In the genomic region with DNA sequence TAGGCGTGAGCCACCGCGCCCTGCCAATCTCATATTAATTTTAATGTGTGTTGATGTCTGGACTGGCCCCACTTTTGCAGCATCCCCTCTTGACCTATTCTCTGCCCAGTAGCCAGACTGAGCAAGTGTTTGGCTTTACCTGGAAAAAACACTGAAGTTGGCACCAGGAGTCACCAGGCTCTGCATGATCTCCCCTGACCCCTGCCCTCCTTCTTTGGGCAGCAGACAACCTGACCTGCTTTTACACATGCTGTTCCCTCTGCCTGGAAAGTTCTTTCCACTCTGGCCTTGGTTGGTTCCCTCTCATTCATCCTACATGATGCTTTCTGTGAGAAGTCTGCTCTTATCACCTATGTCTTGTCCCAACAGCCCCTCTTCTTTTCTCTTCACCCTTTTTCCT, we compare ENCODE assay signal across 20 cellular contexts.
DNase-seq lines count a peak whose midpoint lies in the region; ATAC-seq and TF ChIP-seq lines count a peak whose summit lies in the region.
"Had no signal": no experiment of that assay in that cellular context is flagged by ENCODE, and none has a peak within 500 bp of the region (broad histone marks: within the 10 kb centered on the region; RNA-seq: fewer than 3 reads in every experiment).

No MANE protein-coding gene starts in this region.

- POLR2A ChIA-PET in WTC11 (lab: Charles Lee), result no interaction called here

- H3K4me1 Mint-ChIP-seq in activated T-cell treated with anti-CD3 and anti-CD28 coated beads, Interleukin-2, amount 50 U/mL, for 72 hours (ENCODE audit: low read depth), result no peaks in the 10 kb centered on the region
- H3K4me1 Mint-ChIP-seq in WTC11, result 0 out of 2 replicates have a peak, but pooled peaks cover 6% of the 10 kb centered on the region
- H3K4me1 Mint-ChIP-seq: CD14-positive monocyte had no signal

- TF ChIP-seq CTCF in WTC11 (IDR thresholded peaks at IDR 0.05), result no peak

- peaks cover 6 to 7% of the 10 kb centered on the region in 2 donors for H3K36me3 Mint-ChIP-seq in activated T-cell treated with anti-CD3 and anti-CD28 coated beads, Interleukin-2, amount 50 U/mL, for 72 hours (ENCODE audit: insufficient read depth in 2 of 2)
- peaks cover 40% of the 10 kb centered on the region for H3K36me3 Mint-ChIP-seq in WTC11
- H3K36me3 Mint-ChIP-seq: CD14-positive monocyte had no signal

- no peaks in the 10 kb centered on the region for H3K9me3 Mint-ChIP-seq in activated T-cell treated with anti-CD3 and anti-CD28 coated beads, Interleukin-2, amount 50 U/mL, for 72 hours
- peaks cover 6% of the 10 kb centered on the region; the same call in 1 of the 2 replicates for H3K9me3 Mint-ChIP-seq in WTC11
- H3K9me3 Mint-ChIP-seq: CD4-positive, alpha-beta T cell; CD8-positive, alpha-beta memory T cell; GM23338; HFFc6 had no signal

- no peak for DNase-seq in activated T-cell treated with anti-CD3 and anti-CD28 coated beads, Interleukin-2, amount 50 U/mL, for 72 hours
- no peak for DNase-seq in activated T-cell treated with anti-CD3 and anti-CD28 coated beads, Interleukin-2, amount 50 U/mL, for 1 hour
- DNase-seq in WTC11 (ENCODE audit: low spot score) (no peak), left lobe of liver (ENCODE audit: low spot score) (peak; percentile 48), foreskin melanocyte (no peak), NCI-H1105 treated with DMSO at 0.1 percent for 48 hours (lab: John Stamatoyannopoulos, UW) (no peak), DMS79 (lab: John Stamatoyannopoulos, UW) (no peak)
- DNase-seq: 8988T; ACHN; AML-193; BE2C; CD4-positive, alpha-beta T cell; CD8-positive, alpha-beta memory T cell; DMS 273 treated with DMSO at 0.1 percent for 48 hours; DMS79 treated with DMSO at 0.1 percent for 48 hours; GF-D8; HFFc6 had no signal

- CTCF ChIA-PET in WTC11 (lab: Charles Lee), result interaction anchor here (0.6 kb wide), 1 partner anchor 19 kb away, joined by 6 read pairs; no protein-coding TSS in a partner anchor

- no peak overlapping the region for H3K4me3 Mint-ChIP-seq in activated T-cell treated with anti-CD3 and anti-CD28 coated beads, Interleukin-2, amount 50 U/mL, for 72 hours
- no peak overlapping the region for H3K4me3 Mint-ChIP-seq in WTC11
- H3K4me3 Mint-ChIP-seq: CD14-positive monocyte; CD4-positive, alpha-beta T cell; CD8-positive, alpha-beta memory T cell; GM23338; HFFc6 had no signal

- peak overlapping the region; percentile 41 for H3K27ac Mint-ChIP-seq in activated T-cell treated with anti-CD3 and anti-CD28 coated beads, Interleukin-2, amount 50 U/mL, for 72 hours
- H3K27ac Mint-ChIP-seq in WTC11, result peak overlapping the region; percentile 16
- H3K27ac Mint-ChIP-seq: CD14-positive monocyte; CD4-positive, alpha-beta T cell; GM23338; HFFc6 had no signal

- no peaks in the 10 kb centered on the region for H3K27me3 Mint-ChIP-seq in activated T-cell treated with anti-CD3 and anti-CD28 coated beads, Interleukin-2, amount 50 U/mL, for 72 hours (ENCODE audit: low read depth)
- no peaks in the 10 kb centered on the region for H3K27me3 Mint-ChIP-seq in WTC11 (ENCODE audit: low read depth)
- H3K27me3 Mint-ChIP-seq: CD4-positive, alpha-beta T cell; CD8-positive, alpha-beta memory T cell had no signal

- no peak for ATAC-seq in activated T-cell treated with anti-CD3 and anti-CD28 coated beads, Interleukin-2, amount 50 U/mL, for 72 hours (replicated peaks in 1 of 2)
- no peak for ATAC-seq in WTC11
- peak; percentile 64 for ATAC-seq in left lobe of liver
- ATAC-seq: A549 had no signal

TF ChIP-seq in WTC11, 78 proteins besides CTCF, POLR2A, EP300 and RAD21:
- TF ChIP-seq AFF4 (CRISPR knock-in tag; IDR thresholded peaks at IDR 0.05; ENCODE audit: borderline replicate concordance), result no peak
- TF ChIP-seq, protein P1, sequence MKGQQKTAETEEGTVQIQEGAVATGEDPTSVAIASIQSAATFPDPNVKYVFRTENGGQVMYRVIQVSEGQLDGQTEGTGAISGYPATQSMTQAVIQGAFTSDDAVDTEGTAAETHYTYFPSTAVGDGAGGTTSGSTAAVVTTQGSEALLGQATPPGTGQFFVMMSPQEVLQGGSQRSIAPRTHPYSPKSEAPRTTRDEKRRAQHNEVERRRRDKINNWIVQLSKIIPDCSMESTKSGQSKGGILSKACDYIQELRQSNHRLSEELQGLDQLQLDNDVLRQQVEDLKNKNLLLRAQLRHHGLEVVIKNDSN (CRISPR knock-in tag; IDR thresholded peaks at IDR 0.05), result no peak
